In the genomic region with DNA sequence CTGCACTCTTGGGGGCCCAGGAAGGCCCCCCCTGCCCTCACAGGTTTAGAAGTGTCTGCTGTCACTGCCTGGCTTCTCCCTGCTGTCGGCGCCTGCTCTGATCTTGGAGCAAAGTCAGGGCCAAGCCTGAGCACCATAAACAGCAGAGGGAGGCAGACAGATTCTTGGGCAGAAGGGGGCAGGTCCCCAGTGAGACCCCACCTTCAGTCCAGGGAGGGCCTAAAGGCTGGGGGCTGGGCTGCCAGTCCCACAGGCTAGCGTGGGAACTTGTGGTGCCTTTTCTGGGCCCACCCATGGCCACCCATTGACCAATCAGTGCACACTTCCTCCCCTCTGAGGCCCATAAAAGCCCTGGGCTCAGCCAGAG, we compare ENCODE assay signal across 21 cellular contexts.
DNase-seq lines count a peak whose midpoint lies in the region; ATAC-seq and TF ChIP-seq lines count a peak whose summit lies in the region.
"Had no signal": no experiment of that assay in that cellular context is flagged by ENCODE, and none has a peak within 500 bp of the region (broad histone marks: within the 10 kb centered on the region; RNA-seq: fewer than 3 reads in every experiment).

No MANE protein-coding gene starts in this region.

- no peak overlapping the region for H3K27ac Mint-ChIP-seq in glutamatergic neuron (ENCODE audit: unreplicated experiment)
- H3K27ac Mint-ChIP-seq in osteocyte (ENCODE audit: unreplicated experiment) = no peak overlapping the region
- H3K27ac Mint-ChIP-seq: B cell; CD4-positive, CD25-positive, alpha-beta regulatory T cell; CD8-positive, alpha-beta memory T cell; HFFc6 had no signal

- no peak overlapping the region for H3K18ac ChIP-seq in mesendoderm (ENCODE audit: low read length)

- no peak for TF ChIP-seq CTCF in heart left ventricle (IDR thresholded peaks at IDR 0.05)
- TF ChIP-seq CTCF in left ventricle myocardium inferior (IDR thresholded peaks at IDR 0.05; ENCODE audit: borderline replicate concordance) = no peak
- no peak for TF ChIP-seq CTCF in glutamatergic neuron (IDR thresholded peaks at IDR 0.05; ENCODE audit: partially characterized antibody, unreplicated experiment)
- no peak for TF ChIP-seq CTCF in mucosa of descending colon (IDR thresholded peaks at IDR 0.05)
- no peak for TF ChIP-seq CTCF in osteocyte (IDR thresholded peaks at IDR 0.05)

- H3K36me3 ChIP-seq in heart left ventricle (no peaks in the 10 kb centered on the region), left ventricle myocardium inferior (no peaks in the 10 kb centered on the region), mucosa of descending colon (ENCODE audit: low read depth) (no peaks in the 10 kb centered on the region), aorta (ENCODE audit: control insufficient read depth in 1 of 2, insufficient read depth in 2 of 2, low read length in 1 of 2) (no peaks in the 10 kb centered on the region), mesendoderm (ENCODE audit: control insufficient read depth, insufficient read depth, low read length) (no peaks in the 10 kb centered on the region)

- DNase-seq in heart left ventricle (peak in 3 of 5 donors; percentile 4 to 43 (median 24)), left ventricle myocardium inferior (no peak), glutamatergic neuron (peak; percentile 6), mucosa of descending colon (peak in 2 of 3 donors; percentile 11 to 12), aorta (peak; percentile 13 to 37), mesendoderm (no peak), osteocyte (ENCODE audit: extremely low spot score, unreplicated experiment) (no peak)
- DNase-seq: CD4-positive, CD25-positive, alpha-beta regulatory T cell; COR-L47; DMS 273 treated with DMSO at 0.1 percent for 48 hours; DMS53; DND-41; EL; GOT3; HFFc6 had no signal

- H2BK5ac ChIP-seq in mesendoderm (ENCODE audit: low read length) = no peak overlapping the region

- H3K4me2 ChIP-seq in mesendoderm (ENCODE audit: low read length) = no peak overlapping the region
- H3K4me2 ChIP-seq: BLaER1 treated with 17β-estradiol and CSF1 and Interleukin-3, amounts not matched to agents 10 nM and 100 nM had no signal

- no peak overlapping the region for H2BK120ac ChIP-seq in mesendoderm (ENCODE audit: low read depth, low read length)

- no peak overlapping the region for H3K4me3 ChIP-seq in heart left ventricle
- no peak overlapping the region for H3K4me3 ChIP-seq in left ventricle myocardium inferior
- H3K4me3 ChIP-seq in mucosa of descending colon = no peak overlapping the region
- H3K4me3 ChIP-seq in aorta (ENCODE audit: low read length in 2 of 2) = no peak overlapping the region
- H3K4me3 ChIP-seq in mesendoderm (ENCODE audit: low read length) = no peak overlapping the region
- H3K4me3 ChIP-seq: BLaER1 treated with 17β-estradiol and CSF1 and Interleukin-3, amounts not matched to agents 10 nM and 100 nM; GM12878 had no signal

- no peaks in the 10 kb centered on the region for H3K79me1 ChIP-seq in mesendoderm (ENCODE audit: low read length)

- WGBS in heart left ventricle, 4 donors = 50 to 88% (median 79%) methylated on average over 1 to 3 of the region's 3 CpGs
- WGBS in aorta, 2 donors = 91 to 93% methylated on average over 3 of the region's 3 CpGs
- WGBS in mesendoderm (ENCODE audit: extremely low coverage, insufficient coverage, low lambda C conversion rate) = no CpG with 5 or more reads among the region's 3 CpGs

- H3K9me3 Mint-ChIP-seq in glutamatergic neuron (ENCODE audit: unreplicated experiment) = peaks cover 4% of the 10 kb centered on the region
- no peaks in the 10 kb centered on the region for H3K9me3 Mint-ChIP-seq in osteocyte (ENCODE audit: unreplicated experiment)

- H3K36me3 Mint-ChIP-seq in glutamatergic neuron (ENCODE audit: unreplicated experiment) (no peaks in the 10 kb centered on the region), osteocyte (ENCODE audit: unreplicated experiment) (no peaks in the 10 kb centered on the region)
- H3K36me3 Mint-ChIP-seq: CD4-positive, CD25-positive, alpha-beta regulatory T cell; CD8-positive, alpha-beta memory T cell had no signal

- no peak overlapping the region for H2AK5ac ChIP-seq in mesendoderm (ENCODE audit: low read length)

- H3K27me3 Mint-ChIP-seq in glutamatergic neuron (ENCODE audit: unreplicated experiment) = peaks cover 4% of the 10 kb centered on the region
- no peaks in the 10 kb centered on the region for H3K27me3 Mint-ChIP-seq in osteocyte (ENCODE audit: unreplicated experiment)

- H3K4me1 Mint-ChIP-seq in glutamatergic neuron (ENCODE audit: low read depth, unreplicated experiment) = peaks cover 13% of the 10 kb centered on the region
- H3K4me1 Mint-ChIP-seq in osteocyte (ENCODE audit: unreplicated experiment) = no peaks in the 10 kb centered on the region
- H3K4me1 Mint-ChIP-seq: B cell; CD4-positive, CD25-positive, alpha-beta regulatory T cell; CD8-positive, alpha-beta memory T cell had no signal

- H3K56ac ChIP-seq in mesendoderm (ENCODE audit: low read length) = no peak overlapping the region

- no peaks in the 10 kb centered on the region for H3K79me2 ChIP-seq in mesendoderm (ENCODE audit: control insufficient read depth, insufficient read depth, low read length)

- no peak overlapping the region for H2BK15ac ChIP-seq in mesendoderm (replicated peaks; ENCODE audit: low read depth)

- H4K8ac ChIP-seq in mesendoderm (ENCODE audit: low read depth, low read length) = no peak overlapping the region

- no peak overlapping the region for H3K9ac ChIP-seq in mesendoderm (ENCODE audit: low read length)
- H3K9ac ChIP-seq: BLaER1 treated with 17β-estradiol and CSF1 and Interleukin-3, amounts not matched to agents 10 nM and 100 nM had no signal

- H3K4me3 Mint-ChIP-seq in glutamatergic neuron (ENCODE audit: unreplicated experiment) = no peak overlapping the region
- no peak overlapping the region for H3K4me3 Mint-ChIP-seq in osteocyte (ENCODE audit: unreplicated experiment)
- H3K4me3 Mint-ChIP-seq: B cell; CD4-positive, CD25-positive, alpha-beta regulatory T cell; CD8-positive, alpha-beta memory T cell; HFFc6 had no signal

- ATAC-seq in heart left ventricle = no peak
- no peak for ATAC-seq in mucosa of descending colon
- ATAC-seq in aorta (ENCODE audit: low FRiP score) = no peak
- ATAC-seq: GM12878, HCT116 had no signal

- peaks cover 0 to 7% (median 0%) of the 10 kb centered on the region in 9 donors for H3K27me3 ChIP-seq in heart left ventricle
- peaks cover 68% of the 10 kb centered on the region for H3K27me3 ChIP-seq in left ventricle myocardium inferior (ENCODE audit: low read depth)
- no peaks in the 10 kb centered on the region for H3K27me3 ChIP-seq in aorta (ENCODE audit: control insufficient read depth in 1 of 2, insufficient read depth in 2 of 2, low read length in 1 of 2)
- no peaks in the 10 kb centered on the region for H3K27me3 ChIP-seq in mesendoderm (ENCODE audit: insufficient read depth, low read length, poor library complexity)
- H3K27me3 ChIP-seq: BLaER1 treated with 17β-estradiol and CSF1 and Interleukin-3, amounts not matched to agents 10 nM and 100 nM had no signal

- intact Hi-C loops in heart left ventricle (cut with DNase I) (no loop called here), left ventricle myocardium inferior (cut with micrococcal nuclease) (no loop called here), mucosa of descending colon (cut with DNase I, micrococcal nuclease) (no loop called here), aorta (cut with DNase I) (no loop called here)

- no peak overlapping the region for H3K27ac ChIP-seq in heart left ventricle
- no peak overlapping the region for H3K27ac ChIP-seq in left ventricle myocardium inferior (replicated peaks)
- H3K27ac ChIP-seq in aorta (ENCODE audit: low read depth in 1 of 2, low read length in 2 of 2) = no peak overlapping the region
- H3K27ac ChIP-seq in mesendoderm (ENCODE audit: low read depth, low read length) = no peak overlapping the region
- H3K27ac ChIP-seq: BLaER1 treated with 17β-estradiol and CSF1 and Interleukin-3, amounts not matched to agents 10 nM and 100 nM; HL-60 had no signal

- peaks cover 0 to 6% (median 0%) of the 10 kb centered on the region in 12 donors for H3K9me3 ChIP-seq in heart left ventricle
- H3K9me3 ChIP-seq in left ventricle myocardium inferior (replicated peaks) = peaks cover 12% of the 10 kb centered on the region
- no peaks in the 10 kb centered on the region for H3K9me3 ChIP-seq in mucosa of descending colon
- peaks cover 8% of the 10 kb centered on the region for H3K9me3 ChIP-seq in aorta (ENCODE audit: control insufficient read depth, low read length)

- no peak overlapping the region for H4K5ac ChIP-seq in mesendoderm (ENCODE audit: low read length)

- no peak overlapping the region for H3K4ac ChIP-seq in mesendoderm (ENCODE audit: low read depth, low read length)

- H3K23ac ChIP-seq in mesendoderm (ENCODE audit: low read length) = no peak overlapping the region

- H3K4me1 ChIP-seq in heart left ventricle = peaks cover 0 to 22% (median 3%) of the 10 kb centered on the region in 12 donors
- H3K4me1 ChIP-seq in left ventricle myocardium inferior = peaks cover 17% of the 10 kb centered on the region
- H3K4me1 ChIP-seq in mucosa of descending colon (ENCODE audit: low read depth) = no peaks in the 10 kb centered on the region
- H3K4me1 ChIP-seq in aorta (ENCODE audit: control insufficient read depth in 1 of 2, insufficient read depth in 2 of 2, low read length in 2 of 2) = no peaks in the 10 kb centered on the region
- H3K4me1 ChIP-seq in mesendoderm (ENCODE audit: control insufficient read depth, low read depth, low read length) = no peaks in the 10 kb centered on the region

- no peak for TF ChIP-seq POLR2A in heart left ventricle (IDR thresholded peaks at IDR 0.05)

Comparison
In these comparisons a context has a peak if more than half of its experiments do, and no peak if none do; other contexts are left out.
1. DNase-seq: peak in heart left ventricle (3 of 5), glutamatergic neuron (single experiment), mucosa of descending colon (2 of 3) and aorta (2 of 2); none in left ventricle myocardium inferior (single experiment), mesendoderm (single experiment) and osteocyte (single experiment).